10 cellular contexts compared by ENCODE assay signal in the genomic region with DNA sequence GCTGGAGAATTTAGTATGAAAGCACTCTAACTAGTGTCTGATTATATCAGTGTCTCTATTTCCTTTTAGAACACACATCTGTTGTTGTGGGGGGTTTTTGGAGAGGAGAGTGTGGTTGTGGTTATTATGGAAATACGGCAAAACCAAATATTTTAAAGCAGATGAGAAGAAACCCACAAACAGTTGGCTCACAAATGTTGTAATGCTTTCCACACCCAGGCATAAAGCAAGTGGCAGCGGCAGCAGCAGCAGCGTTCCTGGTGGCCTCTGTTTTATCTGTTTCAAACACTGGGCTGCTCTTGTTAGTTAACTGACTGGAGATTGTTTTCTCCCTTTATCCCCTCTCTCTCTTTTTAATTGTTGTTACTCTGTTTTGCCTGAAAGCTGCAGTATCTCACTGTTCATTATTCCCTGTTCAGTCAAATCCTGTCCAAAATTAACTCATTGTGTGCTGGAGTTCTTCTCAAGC.
DNase-seq lines count a peak whose midpoint lies in the region; ATAC-seq, FAIRE-seq and TF ChIP-seq lines count a peak whose summit lies in the region.
"Had no signal": no experiment of that assay in that cellular context is flagged by ENCODE, and none has a peak within 500 bp of the region (broad histone marks: within the 10 kb centered on the region; RNA-seq: fewer than 3 reads in every experiment).

No MANE protein-coding gene starts in this region.

- no peaks in the 10 kb centered on the region for H3K9me1 ChIP-seq in K562 (ENCODE audit: control insufficient read depth, insufficient read depth, low read length)

- peak; percentile 48 for DNase-seq in GM04503 (ENCODE audit: low read depth)
- DNase-seq in Jurkat, Clone E6-1 (ENCODE audit: low read depth, low spot score): peak; percentile 93
- peak in 2 of 4 experiments; percentile 21 to 47 for DNase-seq in K562 (ENCODE audit: extremely low read depth in 1 of 4, low spot score in 3 of 4)
- no peak for DNase-seq in posterior cingulate gyrus
- DNase-seq in NCI-H2171 (lab: John Stamatoyannopoulos, UW): no peak
- DNase-seq: activated T-cell treated with anti-CD3 and anti-CD28 coated beads, Interleukin-2, amount 50 U/mL, for 4 hours; MG63 had no signal

- no peak for TF ChIP-seq POLR2A in K562 (conservative IDR thresholded peaks at IDR 0.05)

- POLR2A ChIA-PET in K562 (lab: Yijun Ruan, JAX): no interaction called here

- intact Hi-C loops in K562 (cut with micrococcal nuclease): loop anchor here (10.0 kb wide), 1 partner anchor 1050 kb away; a partner anchor contains a TSS
- intact Hi-C loops in posterior cingulate gyrus (cut with DNase I): no loop called here

- no peaks in the 10 kb centered on the region for H3K36me3 ChIP-seq in K562 (ENCODE audit: control insufficient read depth, insufficient read depth, low read length)
- H3K36me3 ChIP-seq: MG63 had no signal

- H3K27ac ChIP-seq in K562 (ENCODE audit: extremely low read depth, low read depth, low read length): no peak overlapping the region

- peak overlapping the region; percentile 0 to 12 (median 6) for H3K4me3 Mint-ChIP-seq in nephron
- H3K4me3 Mint-ChIP-seq: activated T-cell treated with anti-CD3 and anti-CD28 coated beads, Interleukin-2, amount 50 U/mL, for 4 hours had no signal

- H3K4me1 ChIP-seq in K562 (replicated peaks in 1 of 2; ENCODE audit: control insufficient read depth in 2 of 2, insufficient read depth in 2 of 2, low read length in 2 of 2): no peaks in the 10 kb centered on the region

- H3K9me3 ChIP-seq in K562 (replicated peaks; ENCODE audit: control insufficient read depth, insufficient read depth, low read depth, low read length): no peaks in the 10 kb centered on the region
- H3K9me3 ChIP-seq: MG63 had no signal

- peaks cover 82% of the 10 kb centered on the region for H3K4me1 Mint-ChIP-seq in nephron

- ATAC-seq in K562 (peak; percentile 72), GM21381 (IDR thresholded peaks at IDR 0.05; ENCODE audit: unreplicated experiment) (no peak), HG03457 (IDR thresholded peaks at IDR 0.05; ENCODE audit: unreplicated experiment) (no peak)

- TF ChIP-seq CTCF in K562 (IDR thresholded peaks at IDR 0.05 in 2 of 3, conservative IDR thresholded peaks at IDR 0.05 in 1 of 3; ENCODE audit: insufficient read depth in 2 of 3, low read depth in 1 of 3, low read length in 3 of 3) (peak; percentile 15 to 34 (median 25); a peak in 3 of 6 replicates), nephron (IDR thresholded peaks at IDR 0.05; ENCODE audit: unreplicated experiment in 3 of 3) (peak; percentile 39 to 58 (median 40))

- TF ChIP-seq EP300 in K562 (IDR thresholded peaks at IDR 0.05; ENCODE audit: low read length): no peak

- no peak overlapping the region for H3K4me3 ChIP-seq in Jurkat, Clone E6-1 (ENCODE audit: low read length)
- H3K4me3 ChIP-seq in K562: no peak overlapping the region
- H3K4me3 ChIP-seq: MG63 had no signal

- H3K27me3 Mint-ChIP-seq in nephron (ENCODE audit: low read depth): peaks cover 8% of the 10 kb centered on the region

- H3K4me2 ChIP-seq in K562 (ENCODE audit: insufficient read depth, low read length): no peak overlapping the region

- H3K27me3 ChIP-seq in K562 (ENCODE audit: control insufficient read depth in 2 of 2, insufficient read depth in 2 of 2, low read length in 2 of 2): peaks cover 2 to 4% of the 10 kb centered on the region in 2 experiments; a peak in 1 of 5 replicates
- H3K27me3 ChIP-seq: MG63 had no signal

- H3K9me3 Mint-ChIP-seq in nephron: no peaks in the 10 kb centered on the region
- H3K9me3 Mint-ChIP-seq: activated T-cell treated with anti-CD3 and anti-CD28 coated beads, Interleukin-2, amount 50 U/mL, for 4 hours had no signal

- H4K20me1 ChIP-seq in K562 (replicated peaks; ENCODE audit: control insufficient read depth, insufficient read depth, low read length): no peaks in the 10 kb centered on the region

- H3K27ac Mint-ChIP-seq in nephron: peak overlapping the region; percentile 87 to 97 (median 95)

- CTCF ChIA-PET in K562 (lab: Yijun Ruan, JAX; ENCODE audit: low intra/inter-chr PET ratio): no interaction called here

- no peaks in the 10 kb centered on the region for H3K79me2 ChIP-seq in K562 (ENCODE audit: control insufficient read depth, insufficient read depth, low read length)

- H3K9ac ChIP-seq in K562 (ENCODE audit: insufficient read depth in 1 of 2, low read depth in 2 of 2, low read length in 2 of 2): no peak overlapping the region

- peak; percentile 52 to 74 for TF ChIP-seq RAD21 in K562 (CRISPR knock-in tag; conservative IDR thresholded peaks at IDR 0.05 in 1 of 2, IDR thresholded peaks at IDR 0.05 in 1 of 2)

- H3K36me3 Mint-ChIP-seq in nephron (ENCODE audit: low read depth): no peaks in the 10 kb centered on the region

- peak; percentile 11 for FAIRE-seq in K562 (lab: Jason Lieb, UNC)

- 2% methylated on average over 3 of the region's 3 CpGs for WGBS in K562 (ENCODE audit: insufficient coverage, low coverage, missing lambda C conversion rate)

- BruUV-seq in K562 (replicated peaks; lab: Mats Ljungman, UMichigan): no TSS peak

- in situ Hi-C loops in K562 (cut with MboI): no loop called here

- H2AFZ ChIP-seq in K562 (ENCODE audit: low read depth, low read length): peak overlapping the region; percentile 42; the same call in 1 of the 2 replicates

TF ChIP-seq in K562, 482 proteins besides CTCF, POLR2A, EP300 and RAD21:
- TF ChIP-seq ESRRA (IDR thresholded peaks at IDR 0.05; ENCODE audit: borderline replicate concordance, low read depth): no peak
- no peak for TF ChIP-seq PYGO2 (tag; IDR thresholded peaks at IDR 0.05)
- 0 out of 2 replicates have a peak, but pooled peaks have one; percentile 26 for TF ChIP-seq CBFA2T3 (IDR thresholded peaks at IDR 0.05)
- peak; percentile 30; the same call in 1 of the 2 replicates for TF ChIP-seq ARID1B (IDR thresholded peaks at IDR 0.05)
- no peak for TF ChIP-seq MEF2A (IDR thresholded peaks at IDR 0.05; ENCODE audit: control insufficient read depth, low read depth, low read length)
- TF ChIP-seq POLR2AphosphoS5 (IDR thresholded peaks at IDR 0.05; ENCODE audit: control insufficient read depth, insufficient read depth, low read depth, low read length): no peak
- TF ChIP-seq, protein P1, sequence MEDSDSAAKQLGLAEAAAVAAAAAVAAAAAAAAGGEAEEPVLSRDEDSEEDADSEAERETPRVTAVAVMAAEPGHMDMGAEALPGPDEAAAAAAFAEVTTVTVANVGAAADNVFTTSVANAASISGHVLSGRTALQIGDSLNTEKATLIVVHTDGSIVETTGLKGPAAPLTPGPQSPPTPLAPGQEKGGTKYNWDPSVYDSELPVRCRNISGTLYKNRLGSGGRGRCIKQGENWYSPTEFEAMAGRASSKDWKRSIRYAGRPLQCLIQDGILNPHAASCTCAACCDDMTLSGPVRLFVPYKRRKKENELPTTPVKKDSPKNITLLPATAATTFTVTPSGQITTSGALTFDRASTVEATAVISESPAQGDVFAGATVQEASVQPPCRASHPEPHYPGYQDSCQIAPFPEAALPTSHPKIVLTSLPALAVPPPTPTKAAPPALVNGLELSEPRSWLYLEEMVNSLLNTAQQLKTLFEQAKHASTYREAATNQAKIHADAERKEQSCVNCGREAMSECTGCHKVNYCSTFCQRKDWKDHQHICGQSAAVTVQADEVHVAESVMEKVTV (CRISPR knock-in tag; IDR thresholded peaks at IDR 0.05): 0 out of 2 replicates have a peak, but pooled peaks have one; percentile 39
- no peak for TF ChIP-seq SIX5 (IDR thresholded peaks at IDR 0.05; ENCODE audit: borderline replicate concordance in 1 of 2, insufficient read depth in 1 of 2, low read depth in 1 of 2, low read length in 2 of 2)
- TF ChIP-seq NR2F6 (CRISPR knock-in tag; IDR thresholded peaks at IDR 0.05): no peak

Comparison
In these comparisons a context has a peak if more than half of its experiments do, and no peak if none do; other contexts are left out.
1. DNase-seq: peak in GM04503 (single experiment) and Jurkat, Clone E6-1 (single experiment); none in posterior cingulate gyrus (0 of 10) and NCI-H2171 (single experiment).